In genomic region chr10:93954299-93954698, GRCh38 we compare ENCODE assay signal across 16 cellular contexts.
"Had no signal": no experiment of that assay in that cellular context is flagged by ENCODE, and none has a peak within 500 bp of the region (broad histone marks: within the 10 kb centered on the region; RNA-seq: fewer than 3 reads in every experiment).

No MANE protein-coding gene starts in this region.

- H3K4me3 ChIP-seq: adrenal gland, spleen, upper lobe of right lung had no signal

- H3K4me3 Mint-ChIP-seq: natural killer cell treated with Interleukin-12 subunit alpha and Interleukin-12 subunit beta and Interleukin-15 and Interleukin-18, amount 100 ng/mL, for 72 hours; stimulated activated memory B cell treated with anti-CD40 and anti-IgM and Interleukin-4, amounts not matched to agents 10 μg/mL and 1 μg/mL and 100 μg/mL, for 72 hours had no signal

- H3K27me3 Mint-ChIP-seq: natural killer cell treated with Interleukin-12 subunit alpha and Interleukin-12 subunit beta and Interleukin-15 and Interleukin-18, amount 100 ng/mL, for 72 hours; stimulated activated memory B cell treated with anti-CD40 and anti-IgM and Interleukin-4, amounts not matched to agents 10 μg/mL and 1 μg/mL and 100 μg/mL, for 72 hours had no signal

- H2AFZ ChIP-seq: parathyroid adenoma had no signal

- H3K27ac Mint-ChIP-seq: activated naive CD4-positive, alpha-beta T cell treated with anti-CD3 and anti-CD28 coated beads, Interleukin-2, amount 50 U/mL, for 72 hours; natural killer cell treated with Interleukin-12 subunit alpha and Interleukin-12 subunit beta and Interleukin-15 and Interleukin-18, amount 100 ng/mL, for 72 hours; stimulated activated memory B cell treated with anti-CD40 and anti-IgM and Interleukin-4, amounts not matched to agents 10 μg/mL and 1 μg/mL and 100 μg/mL, for 72 hours had no signal

- H3K79me2 ChIP-seq: parathyroid adenoma had no signal

- ATAC-seq: activated naive CD4-positive, alpha-beta T cell treated with anti-CD3 and anti-CD28 coated beads, Interleukin-2, amount 50 U/mL, for 72 hours; natural killer cell treated with Interleukin-12 subunit alpha and Interleukin-12 subunit beta and Interleukin-15 and Interleukin-18, amount 100 ng/mL, for 72 hours; sciatic nerve; stimulated activated memory B cell treated with anti-CD40 and anti-IgM and Interleukin-4, amounts not matched to agents 10 μg/mL and 1 μg/mL and 100 μg/mL, for 72 hours; upper lobe of right lung had no signal

- H3K9me3 ChIP-seq: adrenal gland, neutrophil, spleen, upper lobe of right lung had no signal

- H3K36me3 ChIP-seq: adrenal gland, neutrophil, spleen, upper lobe of right lung had no signal

- H3K27me3 ChIP-seq: adrenal gland, neutrophil, spleen, upper lobe of right lung had no signal

- H3K4me1 ChIP-seq: adrenal gland, parathyroid adenoma, spleen, upper lobe of right lung had no signal

- H3K4me1 Mint-ChIP-seq: stimulated activated memory B cell treated with anti-CD40 and anti-IgM and Interleukin-4, amounts not matched to agents 10 μg/mL and 1 μg/mL and 100 μg/mL, for 72 hours had no signal

- DNase-seq: activated CD4-positive, alpha-beta T cell treated with anti-CD3 and anti-CD28 coated beads, Interleukin-2, amount 50 U/mL, for 48 hours; activated gamma-delta T cell; adrenal gland; dermis blood vessel endothelial cell; effector memory CD4-positive, alpha-beta T cell; foreskin melanocyte; head of caudate nucleus; spleen; stimulated activated CD4-positive, alpha-beta T cell treated with anti-CD3 and anti-CD28 coated beads, Interleukin-4, amount 100 ng/mL, for 4 hours; upper lobe of right lung had no signal

- H3K9me3 Mint-ChIP-seq: activated naive CD4-positive, alpha-beta T cell treated with anti-CD3 and anti-CD28 coated beads, Interleukin-2, amount 50 U/mL, for 72 hours; natural killer cell treated with Interleukin-12 subunit alpha and Interleukin-12 subunit beta and Interleukin-15 and Interleukin-18, amount 100 ng/mL, for 72 hours; stimulated activated memory B cell treated with anti-CD40 and anti-IgM and Interleukin-4, amounts not matched to agents 10 μg/mL and 1 μg/mL and 100 μg/mL, for 72 hours had no signal

- H3K27ac ChIP-seq: adrenal gland, neutrophil, parathyroid adenoma, spleen, upper lobe of right lung had no signal

- H3K36me3 Mint-ChIP-seq: natural killer cell treated with Interleukin-12 subunit alpha and Interleukin-12 subunit beta and Interleukin-15 and Interleukin-18, amount 100 ng/mL, for 72 hours; stimulated activated memory B cell treated with anti-CD40 and anti-IgM and Interleukin-4, amounts not matched to agents 10 μg/mL and 1 μg/mL and 100 μg/mL, for 72 hours had no signal
